20 cellular contexts compared by ENCODE assay signal in genomic region chr17:7007143-7007542, GRCh38. TPM values are rescaled to one million over a fixed set of nuclear protein-coding genes. Genes with fewer than 3 reads are reported as not detected.
A peak's percentile ranks its signal among the peaks of the same experiment; 100 is the strongest.
DNase-seq lines count a peak whose midpoint lies in the region; ATAC-seq and TF ChIP-seq lines count a peak whose summit lies in the region.
"Had no signal": no experiment of that assay in that cellular context is flagged by ENCODE, and none has a peak within 500 bp of the region (broad histone marks: within the 10 kb centered on the region; RNA-seq: fewer than 3 reads in every experiment).

No MANE protein-coding gene starts in this region.

- H3K27ac Mint-ChIP-seq in CD4-positive, alpha-beta T cell = peak overlapping the region; percentile 30
- no peak overlapping the region for H3K27ac Mint-ChIP-seq in endothelial cell (ENCODE audit: unreplicated experiment)
- H3K27ac Mint-ChIP-seq: activated naive CD4-positive, alpha-beta T cell treated with anti-CD3 and anti-CD28 coated beads, Interleukin-2, amount 10 ng/mL, durations not matched to agents 7 days and 5 days; endodermal cell; type B pancreatic cell had no signal

- H3K9me3 Mint-ChIP-seq in CD4-positive, alpha-beta T cell = no peaks in the 10 kb centered on the region
- H3K9me3 Mint-ChIP-seq in endothelial cell (ENCODE audit: unreplicated experiment) = no peaks in the 10 kb centered on the region
- H3K9me3 Mint-ChIP-seq: activated naive CD4-positive, alpha-beta T cell treated with anti-CD3 and anti-CD28 coated beads, Interleukin-2, amount 10 ng/mL, durations not matched to agents 7 days and 5 days; endodermal cell; type B pancreatic cell had no signal

- DNase-seq in CD4-positive, alpha-beta T cell = no peak
- DNase-seq in HEK293T (ENCODE audit: extremely low spot score) (no peak), endothelial cell (ENCODE audit: low spot score) (no peak)
- DNase-seq: activated CD4-positive, alpha-beta T cell treated with anti-CD3 and anti-CD28 coated beads for 48 hours; activated naive CD4-positive, alpha-beta T cell treated with anti-CD3 and anti-CD28 coated beads, Interleukin-2, amount 10 ng/mL, durations not matched to agents 7 days and 5 days; Caco-2; DND-41; endodermal cell; KBM-7; kidney glomerular epithelial cell; mammary epithelial cell; retina; SHP77 treated with DMSO at 0.1 percent for 48 hours; spleen; stimulated activated CD4-positive, alpha-beta T cell treated with anti-CD3 and anti-CD28 coated beads, Interleukin-4, amount 100 ng/mL, for 4 hours; T-helper 1 cell had no signal

- peaks cover 52% of the 10 kb centered on the region for H3K36me3 Mint-ChIP-seq in CD4-positive, alpha-beta T cell (ENCODE audit: low read depth)
- H3K36me3 Mint-ChIP-seq in endothelial cell (ENCODE audit: low read depth, unreplicated experiment) = peaks cover 21% of the 10 kb centered on the region

- H3K4me1 Mint-ChIP-seq in CD4-positive, alpha-beta T cell (ENCODE audit: low read depth) = peaks cover 41% of the 10 kb centered on the region
- H3K4me1 Mint-ChIP-seq in endothelial cell (ENCODE audit: unreplicated experiment) = peaks cover 16% of the 10 kb centered on the region

- no peaks in the 10 kb centered on the region for H3K27me3 ChIP-seq in CD4-positive, alpha-beta T cell (ENCODE audit: control insufficient read depth, insufficient read depth, low read length)
- H3K27me3 ChIP-seq: spleen had no signal

- H3K9me3 ChIP-seq in CD4-positive, alpha-beta T cell (ENCODE audit: control insufficient read depth, low read length) = no peaks in the 10 kb centered on the region
- H3K9me3 ChIP-seq: Caco-2, spleen had no signal

- POLR2A ChIA-PET in CD4-positive, alpha-beta T cell (lab: Charles Lee) = no interaction called here
- POLR2A ChIA-PET in HEK293T (lab: Yijun Ruan, JAX) = no interaction called here

- CTCF ChIA-PET in CD4-positive, alpha-beta T cell (lab: Charles Lee) = interaction anchor here (1.8 kb wide), 1 partner anchor 96 kb away, joined by 7 read pairs; no protein-coding TSS in a partner anchor
- CTCF ChIA-PET in HEK293T (lab: Yijun Ruan, JAX) = interaction anchor here (1.8 kb wide), 1 partner anchor 93 kb away, joined by 7 read pairs; no protein-coding TSS in a partner anchor

- H3K27me3 Mint-ChIP-seq in CD4-positive, alpha-beta T cell = no peaks in the 10 kb centered on the region
- H3K27me3 Mint-ChIP-seq in endothelial cell (ENCODE audit: unreplicated experiment) = peaks cover 5% of the 10 kb centered on the region
- H3K27me3 Mint-ChIP-seq: type B pancreatic cell had no signal

- no peak for ATAC-seq in CD4-positive, alpha-beta T cell (ENCODE audit: poor library complexity)
- ATAC-seq in HG02798 (IDR thresholded peaks at IDR 0.05; ENCODE audit: poor library complexity, unreplicated experiment) (no peak), HG02610 (IDR thresholded peaks at IDR 0.05; ENCODE audit: unreplicated experiment) (no peak)

- peak overlapping the region; percentile 11 for H3K4me3 Mint-ChIP-seq in CD4-positive, alpha-beta T cell
- H3K4me3 Mint-ChIP-seq in endothelial cell (ENCODE audit: unreplicated experiment) = peak overlapping the region; percentile 15
- H3K4me3 Mint-ChIP-seq: activated naive CD4-positive, alpha-beta T cell treated with anti-CD3 and anti-CD28 coated beads, Interleukin-2, amount 10 ng/mL, durations not matched to agents 7 days and 5 days; endodermal cell; type B pancreatic cell had no signal

- no peak for TF ChIP-seq CTCF in CD4-positive, alpha-beta T cell (IDR thresholded peaks at IDR 0.05)
- no peak for TF ChIP-seq CTCF in endothelial cell (IDR thresholded peaks at IDR 0.05; ENCODE audit: unreplicated experiment)

- intact Hi-C loops in CD4-positive, alpha-beta T cell (cut with DNase I, micrococcal nuclease) = loop anchor here in 1 of 2 experiments (10.0 kb wide), 2 partner anchors 532 to 1422 kb away; partner anchors contain the start of gene NLRP1

- H3K27ac ChIP-seq in CD4-positive, alpha-beta T cell (ENCODE audit: low read depth, low read length) = no peak overlapping the region
- H3K27ac ChIP-seq: spleen had no signal

TF ChIP-seq in HEK293T, 16 proteins besides CTCF, POLR2A, EP300 and RAD21:
- TF ChIP-seq L3MBTL2 (conservative IDR thresholded peaks at IDR 0.05) (no peak), TARDBP (IDR thresholded peaks at IDR 0.05) (no peak), PKNOX1 (IDR thresholded peaks at IDR 0.05) (peak; percentile 77), ARNT (IDR thresholded peaks at IDR 0.05) (no peak)

RNA-seq across cellular contexts. Expression of gene RNASEK, which starts 5.3 kb away (rescaled TPM):
- total RNA-seq in CD4-positive, alpha-beta T cell = 10 to 100 TPM; 96.8 to 98.9 TPM
- total RNA-seq in endothelial cell (ENCODE audit: unreplicated experiment) = 249 TPM

RNA-seq across cellular contexts. Expression of gene ALOX12, which starts 11.3 kb away (rescaled TPM):
- not detected for total RNA-seq in CD4-positive, alpha-beta T cell
- not detected for total RNA-seq in endothelial cell (ENCODE audit: unreplicated experiment)
- total RNA-seq: Caco-2, mammary epithelial cell, osteoblast had no signal

RNA-seq across cellular contexts. Expression of gene BCL6B, which starts 15.7 kb away (rescaled TPM):
- total RNA-seq in CD4-positive, alpha-beta T cell = not detected
- total RNA-seq in endothelial cell (ENCODE audit: unreplicated experiment) = 271 TPM
- total RNA-seq: Caco-2, mammary epithelial cell, osteoblast had no signal

RNA-seq across cellular contexts. Expression of gene SLC16A13, which starts 28.7 kb away (rescaled TPM):
- 1 to 10 TPM; 2.3 to 2.4 TPM for total RNA-seq in CD4-positive, alpha-beta T cell
- 25.8 TPM for total RNA-seq in endothelial cell (ENCODE audit: unreplicated experiment)

RNA-seq across cellular contexts. Expression of gene SLC16A11, which starts 36.7 kb away (rescaled TPM):
- total RNA-seq in CD4-positive, alpha-beta T cell = 1 to 10 TPM; 1.1 to 1.4 TPM
- total RNA-seq in endothelial cell (ENCODE audit: unreplicated experiment) = 0.33 TPM
- total RNA-seq: mammary epithelial cell had no signal

Comparison
In these comparisons a context has a peak if more than half of its experiments do, and no peak if none do; other contexts are left out.
1. RNA of gene BCL6B, which starts 15.7 kb away (total RNA-seq): 271 TPM in endothelial cell (single experiment); not detected in CD4-positive, alpha-beta T cell; every median in the first group is over 100 times any median in the second.